Comparison of ENCODE assay signal across 3 cellular contexts in genomic region chr11:77524539-77524938, GRCh38.
TF ChIP-seq lines count a peak whose summit lies in the region.

No MANE protein-coding gene starts in this region.

TF ChIP-seq in SK-N-SH, 30 proteins besides CTCF, POLR2A, EP300 and RAD21 (continues in another document):
- TF ChIP-seq, protein P1, sequence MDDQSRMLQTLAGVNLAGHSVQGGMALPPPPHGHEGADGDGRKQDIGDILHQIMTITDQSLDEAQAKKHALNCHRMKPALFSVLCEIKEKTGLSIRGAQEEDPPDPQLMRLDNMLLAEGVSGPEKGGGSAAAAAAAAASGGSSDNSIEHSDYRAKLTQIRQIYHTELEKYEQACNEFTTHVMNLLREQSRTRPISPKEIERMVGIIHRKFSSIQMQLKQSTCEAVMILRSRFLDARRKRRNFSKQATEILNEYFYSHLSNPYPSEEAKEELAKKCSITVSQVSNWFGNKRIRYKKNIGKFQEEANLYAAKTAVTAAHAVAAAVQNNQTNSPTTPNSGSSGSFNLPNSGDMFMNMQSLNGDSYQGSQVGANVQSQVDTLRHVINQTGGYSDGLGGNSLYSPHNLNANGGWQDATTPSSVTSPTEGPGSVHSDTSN (IDR thresholded peaks at IDR 0.05): no peak
- TF ChIP-seq YY1 (IDR thresholded peaks at IDR 0.05; ENCODE audit: low read depth) (no peak), USF2 (IDR thresholded peaks at IDR 0.05; ENCODE audit: borderline replicate concordance, low read depth, low read length) (no peak), SIN3A (IDR thresholded peaks at IDR 0.05; ENCODE audit: borderline replicate concordance, low read depth, low read length) (no peak), FOXJ3 (CRISPR knock-in tag; IDR thresholded peaks at IDR 0.05) (no peak), GABPA (IDR thresholded peaks at IDR 0.05; ENCODE audit: low read depth) (no peak), RFX5 (IDR thresholded peaks at IDR 0.05; ENCODE audit: low read length) (no peak), REST (IDR thresholded peaks at IDR 0.05; ENCODE audit: low read depth, low read length) (no peak), EZH2phosphoT487 (IDR thresholded peaks at IDR 0.05; ENCODE audit: borderline replicate concordance, low read depth) (no peak), FOXM1 (IDR thresholded peaks at IDR 0.05; ENCODE audit: low read depth) (no peak), TEAD4 (IDR thresholded peaks at IDR 0.05; ENCODE audit: borderline replicate concordance, insufficient read depth) (no peak), MXI1 (IDR thresholded peaks at IDR 0.05; ENCODE audit: low read depth, low read length) (no peak), TAF1 (IDR thresholded peaks at IDR 0.05; ENCODE audit: borderline replicate concordance, low read depth, low read length) (no peak), POLR2AphosphoS5 (IDR thresholded peaks at IDR 0.05; ENCODE audit: low read depth, low read length) (no peak)
- TF ChIP-seq, protein P2, sequence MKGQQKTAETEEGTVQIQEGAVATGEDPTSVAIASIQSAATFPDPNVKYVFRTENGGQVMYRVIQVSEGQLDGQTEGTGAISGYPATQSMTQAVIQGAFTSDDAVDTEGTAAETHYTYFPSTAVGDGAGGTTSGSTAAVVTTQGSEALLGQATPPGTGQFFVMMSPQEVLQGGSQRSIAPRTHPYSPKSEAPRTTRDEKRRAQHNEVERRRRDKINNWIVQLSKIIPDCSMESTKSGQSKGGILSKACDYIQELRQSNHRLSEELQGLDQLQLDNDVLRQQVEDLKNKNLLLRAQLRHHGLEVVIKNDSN (IDR thresholded peaks at IDR 0.05; ENCODE audit: borderline replicate concordance, low read depth): no peak

TF ChIP-seq in SK-N-SH treated with all-trans-retinoic acid at 6 μM for 48 hours, 23 proteins besides CTCF, POLR2A, EP300 and RAD21 (continued from another document):
- no peak for TF ChIP-seq CREB5 (CRISPR knock-in tag; IDR thresholded peaks at IDR 0.05; ENCODE audit: low read depth)
- TF ChIP-seq ZFP3 (CRISPR knock-in tag; IDR thresholded peaks at IDR 0.05): no peak
- TF ChIP-seq, protein P3, sequence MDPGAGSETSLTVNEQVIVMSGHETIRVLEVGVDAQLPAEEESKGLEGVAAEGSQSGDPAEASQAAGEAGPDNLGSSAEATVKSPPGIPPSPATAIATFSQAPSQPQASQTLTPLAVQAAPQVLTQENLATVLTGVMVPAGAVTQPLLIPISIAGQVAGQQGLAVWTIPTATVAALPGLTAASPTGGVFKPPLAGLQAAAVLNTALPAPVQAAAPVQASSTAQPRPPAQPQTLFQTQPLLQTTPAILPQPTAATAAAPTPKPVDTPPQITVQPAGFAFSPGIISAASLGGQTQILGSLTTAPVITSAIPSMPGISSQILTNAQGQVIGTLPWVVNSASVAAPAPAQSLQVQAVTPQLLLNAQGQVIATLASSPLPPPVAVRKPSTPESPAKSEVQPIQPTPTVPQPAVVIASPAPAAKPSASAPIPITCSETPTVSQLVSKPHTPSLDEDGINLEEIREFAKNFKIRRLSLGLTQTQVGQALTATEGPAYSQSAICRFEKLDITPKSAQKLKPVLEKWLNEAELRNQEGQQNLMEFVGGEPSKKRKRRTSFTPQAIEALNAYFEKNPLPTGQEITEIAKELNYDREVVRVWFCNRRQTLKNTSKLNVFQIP (CRISPR knock-in tag; IDR thresholded peaks at IDR 0.05; ENCODE audit: borderline replicate concordance, low read depth): no peak
- no peak for TF ChIP-seq SNAI2 (CRISPR knock-in tag; IDR thresholded peaks at IDR 0.05)
- no peak for TF ChIP-seq ISL1 (CRISPR knock-in tag; IDR thresholded peaks at IDR 0.05)
- TF ChIP-seq ZNF8 (CRISPR knock-in tag; IDR thresholded peaks at IDR 0.05): no peak
- TF ChIP-seq TOX (CRISPR knock-in tag; IDR thresholded peaks at IDR 0.05; ENCODE audit: borderline replicate concordance): no peak
- TF ChIP-seq ZNF70 (CRISPR knock-in tag; IDR thresholded peaks at IDR 0.05): no peak
- no peak for TF ChIP-seq ZC3H10 (CRISPR knock-in tag; IDR thresholded peaks at IDR 0.05)
- TF ChIP-seq ESRRG (CRISPR knock-in tag; IDR thresholded peaks at IDR 0.05): no peak

TF ChIP-seq in H1, 55 proteins besides CTCF, POLR2A, EP300 and RAD21 (continued from another document):
- TF ChIP-seq JUN (IDR thresholded peaks at IDR 0.05; ENCODE audit: low read depth, low read length) (no peak), GTF2F1 (IDR thresholded peaks at IDR 0.05; ENCODE audit: borderline replicate concordance, low read depth, low read length) (no peak), RFX5 (IDR thresholded peaks at IDR 0.05; ENCODE audit: borderline replicate concordance, low read depth, low read length) (no peak), CBX5 (IDR thresholded peaks at IDR 0.05; ENCODE audit: low read depth, low read length) (no peak), KDM4A (IDR thresholded peaks at IDR 0.05; ENCODE audit: low read depth, low read length, severe bottlenecking) (no peak), CHD2 (IDR thresholded peaks at IDR 0.05; ENCODE audit: low read length) (no peak), NANOG (IDR thresholded peaks at IDR 0.05; ENCODE audit: insufficient read depth, low read depth, low read length, poor library complexity, severe bottlenecking) (no peak), HDAC2 (IDR thresholded peaks at IDR 0.05; ENCODE audit: borderline replicate concordance in 1 of 2, low read depth in 2 of 2, low read length in 2 of 2) (no peak), USF2 (IDR thresholded peaks at IDR 0.05; ENCODE audit: low read length) (no peak), NRF1 (IDR thresholded peaks at IDR 0.05; ENCODE audit: low read depth, low read length) (no peak), KDM1A (IDR thresholded peaks at IDR 0.05; ENCODE audit: borderline replicate concordance, low read length) (no peak), SRF (IDR thresholded peaks at IDR 0.05; ENCODE audit: low read depth, low read length) (no peak), JUND (IDR thresholded peaks at IDR 0.05; ENCODE audit: low read length) (no peak)
- TF ChIP-seq, protein P4, sequence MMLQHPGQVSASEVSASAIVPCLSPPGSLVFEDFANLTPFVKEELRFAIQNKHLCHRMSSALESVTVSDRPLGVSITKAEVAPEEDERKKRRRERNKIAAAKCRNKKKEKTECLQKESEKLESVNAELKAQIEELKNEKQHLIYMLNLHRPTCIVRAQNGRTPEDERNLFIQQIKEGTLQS (IDR thresholded peaks at IDR 0.05; ENCODE audit: insufficient read depth, low read depth, low read length): no peak
